Comparison of ENCODE assay signal across 12 cellular contexts in genomic region chr13:46171739-46172138, GRCh38. TPM values are rescaled to one million over a fixed set of nuclear protein-coding genes. Genes with fewer than 3 reads are reported as not detected.
DNase-seq lines count a peak whose midpoint lies in the region; ATAC-seq and TF ChIP-seq lines count a peak whose summit lies in the region.
"Had no signal": no experiment of that assay in that cellular context is flagged by ENCODE, and none has a peak within 500 bp of the region (broad histone marks: within the 10 kb centered on the region; RNA-seq: fewer than 3 reads in every experiment).

No MANE protein-coding gene starts in this region.

- POLR2A ChIA-PET in CD8-positive, alpha-beta T cell (lab: Charles Lee): interaction anchor here (1.1 to 4.4 kb wide), 10 partner anchors 9 to 149 kb away, joined by 5 to 43 read pairs (median 10); partner anchors contain the start of genes LCP1 and LRRC63
- POLR2A ChIA-PET in activated CD8-positive, alpha-beta T cell treated with anti-CD3 and anti-CD28 coated beads for 36 hours (lab: Charles Lee): interaction anchor here (0.6 to 7.4 kb wide), 7 partner anchors 8 to 124 kb away, joined by 3 to 137 read pairs (median 3); partner anchors contain the start of genes LCP1 and LRRC63
- POLR2A ChIA-PET in naive thymus-derived CD4-positive, alpha-beta T cell (lab: Charles Lee): interaction anchor here (0.8 to 9.8 kb wide), 14 partner anchors 9 to 1115 kb away, joined by 3 to 117 read pairs (median 4); partner anchors contain the start of genes LCP1 and LRRC63

- peak overlapping the region; percentile 8 for H3K4me3 ChIP-seq in CD8-positive, alpha-beta T cell (ENCODE audit: low read depth, low read length)
- H3K4me3 ChIP-seq in GM12875 (ENCODE audit: low read depth, low read length) (peak overlapping the region; percentile 18), coronary artery (no peak overlapping the region), testis (no peak overlapping the region)
- peak overlapping the region; percentile 50 for H3K4me3 ChIP-seq in naive thymus-derived CD4-positive, alpha-beta T cell (ENCODE audit: low read length)

- peak overlapping the region; percentile 72 for H3K4me3 Mint-ChIP-seq in CD8-positive, alpha-beta T cell
- H3K4me3 Mint-ChIP-seq in activated CD8-positive, alpha-beta T cell treated with anti-CD3 and anti-CD28 coated beads for 36 hours: peak overlapping the region; percentile 75
- peak overlapping the region; percentile 73 to 99 (median 82) for H3K4me3 Mint-ChIP-seq in naive thymus-derived CD4-positive, alpha-beta T cell

- peak overlapping the region; percentile 25 for H3K27ac ChIP-seq in CD8-positive, alpha-beta T cell (ENCODE audit: low read depth, low read length)
- peak overlapping the region; percentile 82 for H3K27ac ChIP-seq in naive thymus-derived CD4-positive, alpha-beta T cell (ENCODE audit: low read depth, low read length)
- H3K27ac ChIP-seq in coronary artery (peak overlapping the region in 1 of 2 donors; percentile 19), testis (no peak overlapping the region)

- 95 to 96% methylated on average over 7 of the region's 7 CpGs for WGBS in testis, 2 donors

- peaks cover 94% of the 10 kb centered on the region for H3K4me1 Mint-ChIP-seq in CD8-positive, alpha-beta T cell (ENCODE audit: low read depth)
- H3K4me1 Mint-ChIP-seq in activated CD8-positive, alpha-beta T cell treated with anti-CD3 and anti-CD28 coated beads for 36 hours (ENCODE audit: low read depth): peaks cover 94% of the 10 kb centered on the region
- peaks cover 88 to 100% (median 96%) of the 10 kb centered on the region in 7 donors for H3K4me1 Mint-ChIP-seq in naive thymus-derived CD4-positive, alpha-beta T cell

- peaks cover 99% of the 10 kb centered on the region for H3K4me1 ChIP-seq in CD8-positive, alpha-beta T cell (ENCODE audit: insufficient read depth, low read length)
- H3K4me1 ChIP-seq in naive thymus-derived CD4-positive, alpha-beta T cell (ENCODE audit: control insufficient read depth in 2 of 2, insufficient read depth in 2 of 2, low read length in 2 of 2): peaks cover 97 to 100% of the 10 kb centered on the region in 2 donors
- peaks cover 3% of the 10 kb centered on the region for H3K4me1 ChIP-seq in testis
- H3K4me1 ChIP-seq: Caco-2 had no signal

- peaks cover 42% of the 10 kb centered on the region for H3K36me3 Mint-ChIP-seq in CD8-positive, alpha-beta T cell
- peaks cover 86% of the 10 kb centered on the region for H3K36me3 Mint-ChIP-seq in activated CD8-positive, alpha-beta T cell treated with anti-CD3 and anti-CD28 coated beads for 36 hours (ENCODE audit: low read depth)
- H3K36me3 Mint-ChIP-seq in naive thymus-derived CD4-positive, alpha-beta T cell: peaks cover 0 to 54% (median 12%) of the 10 kb centered on the region in 5 donors

- no peaks in the 10 kb centered on the region for H3K9me3 Mint-ChIP-seq in CD8-positive, alpha-beta T cell
- peaks cover 2% of the 10 kb centered on the region for H3K9me3 Mint-ChIP-seq in activated CD8-positive, alpha-beta T cell treated with anti-CD3 and anti-CD28 coated beads for 36 hours
- H3K9me3 Mint-ChIP-seq in naive thymus-derived CD4-positive, alpha-beta T cell: no peaks in the 10 kb centered on the region

- H3K27me3 Mint-ChIP-seq in CD8-positive, alpha-beta T cell (ENCODE audit: low read depth): no peaks in the 10 kb centered on the region
- no peaks in the 10 kb centered on the region for H3K27me3 Mint-ChIP-seq in activated CD8-positive, alpha-beta T cell treated with anti-CD3 and anti-CD28 coated beads for 36 hours
- no peaks in the 10 kb centered on the region for H3K27me3 Mint-ChIP-seq in naive thymus-derived CD4-positive, alpha-beta T cell

- no peak for TF ChIP-seq CTCF in CD8-positive, alpha-beta T cell (IDR thresholded peaks at IDR 0.05)
- TF ChIP-seq CTCF in GM12875 (IDR thresholded peaks at IDR 0.05; ENCODE audit: borderline replicate concordance, insufficient read depth, low read depth, low read length) (no peak), coronary artery (IDR thresholded peaks at IDR 0.05) (no peak), testis (IDR thresholded peaks at IDR 0.05) (no peak)
- TF ChIP-seq CTCF in activated CD8-positive, alpha-beta T cell treated with anti-CD3 and anti-CD28 coated beads for 36 hours (IDR thresholded peaks at IDR 0.05): no peak

- DNase-seq in CD8-positive, alpha-beta T cell: no peak
- no peak for DNase-seq in activated CD8-positive, alpha-beta T cell treated with anti-CD3 and anti-CD28 coated beads for 36 hours
- no peak for DNase-seq in naive thymus-derived CD4-positive, alpha-beta T cell
- DNase-seq in coronary artery (ENCODE audit: low spot score) (no peak), HPDE6-E6E7 (ENCODE audit: extremely low spot score) (no peak), testis (no peak)
- DNase-seq: Caco-2, NCI-H1092 treated with DMSO at 0.1 percent for 48 hours, retina had no signal

- TF ChIP-seq POLR2A in testis (IDR thresholded peaks at IDR 0.05): no peak

- no peak for ATAC-seq in CD8-positive, alpha-beta T cell
- no peak for ATAC-seq in activated CD8-positive, alpha-beta T cell treated with anti-CD3 and anti-CD28 coated beads for 36 hours
- ATAC-seq in naive thymus-derived CD4-positive, alpha-beta T cell: no peak
- no peak for ATAC-seq in HG03175 (IDR thresholded peaks at IDR 0.05; ENCODE audit: unreplicated experiment)

- H3K9me3 ChIP-seq in CD8-positive, alpha-beta T cell (ENCODE audit: low read length): no peaks in the 10 kb centered on the region
- no peaks in the 10 kb centered on the region for H3K9me3 ChIP-seq in naive thymus-derived CD4-positive, alpha-beta T cell (ENCODE audit: control insufficient read depth in 2 of 3, low read length in 3 of 3)
- H3K9me3 ChIP-seq in testis: no peaks in the 10 kb centered on the region
- H3K9me3 ChIP-seq: Caco-2 had no signal

- H3K36me3 ChIP-seq in CD8-positive, alpha-beta T cell (ENCODE audit: insufficient read depth, low read length): no peaks in the 10 kb centered on the region
- H3K36me3 ChIP-seq in naive thymus-derived CD4-positive, alpha-beta T cell (ENCODE audit: control insufficient read depth in 2 of 3, insufficient read depth in 3 of 3, low read length in 3 of 3): peaks cover 0 to 4% (median 0%) of the 10 kb centered on the region in 3 experiments
- no peaks in the 10 kb centered on the region for H3K36me3 ChIP-seq in testis (ENCODE audit: low read depth, missing control alignments)

- H3K27me3 ChIP-seq in CD8-positive, alpha-beta T cell (ENCODE audit: insufficient read depth, low read length): no peaks in the 10 kb centered on the region
- H3K27me3 ChIP-seq in naive thymus-derived CD4-positive, alpha-beta T cell (ENCODE audit: control insufficient read depth in 2 of 2, insufficient read depth in 2 of 2, low read length in 2 of 2): no peaks in the 10 kb centered on the region
- H3K27me3 ChIP-seq in testis: no peaks in the 10 kb centered on the region

- CTCF ChIA-PET in CD8-positive, alpha-beta T cell (lab: Charles Lee): interaction anchor here (0.6 to 9.7 kb wide), 10 partner anchors 9 to 150 kb away, joined by 3 to 148 read pairs (median 13); partner anchors contain the start of genes LCP1 and ZC3H13
- CTCF ChIA-PET in activated CD8-positive, alpha-beta T cell treated with anti-CD3 and anti-CD28 coated beads for 36 hours (lab: Charles Lee): interaction anchor here (0.6 to 3.6 kb wide), 5 partner anchors 11 to 142 kb away, joined by 3 to 27 read pairs (median 6); partner anchors contain the start of gene LCP1
- CTCF ChIA-PET in naive thymus-derived CD4-positive, alpha-beta T cell (lab: Charles Lee): interaction anchor here (1.3 to 3.9 kb wide), 9 partner anchors 8 to 149 kb away, joined by 3 to 27 read pairs (median 8); no protein-coding TSS in a partner anchor

- intact Hi-C loops in CD8-positive, alpha-beta T cell (cut with DNase I, micrococcal nuclease): loop anchor here (1.0 to 2.0 kb wide), 2 partner anchors 11 to 13 kb away; partner anchors contain the start of gene LCP1 (in 1 of the 2)
- intact Hi-C loops in activated CD8-positive, alpha-beta T cell treated with anti-CD3 and anti-CD28 coated beads for 36 hours (cut with micrococcal nuclease): no loop called here
- intact Hi-C loops in naive thymus-derived CD4-positive, alpha-beta T cell (cut with micrococcal nuclease): loop anchor here (1.0 to 5.0 kb wide), 4 partner anchors 11 to 831 kb away; partner anchors contain the start of genes LCP1 (in 2 of the 2), TPT1 (in 2 of the 2) and LRRC63 (in 1 of the 2)
- intact Hi-C loops in testis (cut with DNase I; ENCODE audit: low total_unique reads): no loop called here

- peak overlapping the region; percentile 89 for H3K27ac Mint-ChIP-seq in CD8-positive, alpha-beta T cell
- H3K27ac Mint-ChIP-seq in activated CD8-positive, alpha-beta T cell treated with anti-CD3 and anti-CD28 coated beads for 36 hours: peak overlapping the region; percentile 90
- H3K27ac Mint-ChIP-seq in naive thymus-derived CD4-positive, alpha-beta T cell: peak overlapping the region; percentile 86 to 96 (median 94)

RNA-seq across cellular contexts. Expression of gene LCP1, which starts 10.2 kb away (rescaled TPM):
- 100 to 1,000 TPM; 241 to 252 TPM for total RNA-seq in CD8-positive, alpha-beta T cell
- 1,000 to 10,000 TPM; 1,014 to 1,019 TPM for total RNA-seq in activated CD8-positive, alpha-beta T cell treated with anti-CD3 and anti-CD28 coated beads for 36 hours
- total RNA-seq in naive thymus-derived CD4-positive, alpha-beta T cell: 100 to 1,000 TPM; 293 to 989 (median 355) TPM
- 100 to 1,000 TPM; 764 to 902 TPM for polyA plus RNA-seq in naive thymus-derived CD4-positive, alpha-beta T cell
- 10 to 100 TPM; 24.1 to 48.7 TPM for total RNA-seq in testis
- 80.5 TPM for polyA plus RNA-seq in testis (ENCODE audit: insufficient read depth, low read depth, low replicate concordance)

RNA-seq across cellular contexts. Expression of gene LRRC63, which starts 40.0 kb away (rescaled TPM):
- under 1 TPM; 0.22 to 0.31 TPM for total RNA-seq in CD8-positive, alpha-beta T cell
- under 1 TPM; 0.47 to 0.59 TPM for total RNA-seq in activated CD8-positive, alpha-beta T cell treated with anti-CD3 and anti-CD28 coated beads for 36 hours
- total RNA-seq in naive thymus-derived CD4-positive, alpha-beta T cell: under 1 TPM; 0.19 to 0.80 (median 0.49) TPM
- under 1 TPM in 1 of 2 donors, not detected in 1; 0.31 TPM for polyA plus RNA-seq in naive thymus-derived CD4-positive, alpha-beta T cell
- 1 to 10 TPM; 4.6 to 9.4 TPM for total RNA-seq in testis
- polyA plus RNA-seq in testis (ENCODE audit: insufficient read depth, low read depth, low replicate concordance): 7.0 TPM
- total RNA-seq: Caco-2, epithelial cell of proximal tubule had no signal

Comparison
In these comparisons a context has a peak if more than half of its experiments do, and no peak if none do; other contexts are left out.
1. H3K27ac ChIP-seq: peak in CD8-positive, alpha-beta T cell (single experiment) and naive thymus-derived CD4-positive, alpha-beta T cell (single experiment); none in testis (0 of 2).
2. H3K4me3 ChIP-seq: peak in CD8-positive, alpha-beta T cell (single experiment), GM12875 (single experiment) and naive thymus-derived CD4-positive, alpha-beta T cell (single experiment); none in coronary artery (single experiment) and testis (0 of 2).
3. RNA of gene LCP1, which starts 10.2 kb away (total RNA-seq): 1,014 to 1,019 TPM in activated CD8-positive, alpha-beta T cell treated with anti-CD3 and anti-CD28 coated beads for 36 hours, 293 to 989 TPM in naive thymus-derived CD4-positive, alpha-beta T cell and 241 to 252 TPM in CD8-positive, alpha-beta T cell; 24.1 to 48.7 TPM in testis; every median in the first group is over 4 times any median in the second.
4. intact Hi-C loops: an anchor here in CD8-positive, alpha-beta T cell (1.0 to 2.0 kb wide) and naive thymus-derived CD4-positive, alpha-beta T cell (1.0 to 5.0 kb wide); none called in activated CD8-positive, alpha-beta T cell treated with anti-CD3 and anti-CD28 coated beads for 36 hours and testis.
5. Peak in every context shown above with its lines, with median percentiles within 50 percentile points of each other: H3K27ac Mint-ChIP-seq and H3K4me3 Mint-ChIP-seq.